2 cellular contexts compared by ENCODE assay signal in genomic region chr10:124001391-124002260, GRCh38.
TF ChIP-seq lines count a peak whose summit lies in the region.

No MANE protein-coding gene starts in this region.

TF ChIP-seq in SK-N-SH, 30 proteins besides CTCF, POLR2A, EP300 and RAD21 (continued from another document):
- TF ChIP-seq, protein P1, sequence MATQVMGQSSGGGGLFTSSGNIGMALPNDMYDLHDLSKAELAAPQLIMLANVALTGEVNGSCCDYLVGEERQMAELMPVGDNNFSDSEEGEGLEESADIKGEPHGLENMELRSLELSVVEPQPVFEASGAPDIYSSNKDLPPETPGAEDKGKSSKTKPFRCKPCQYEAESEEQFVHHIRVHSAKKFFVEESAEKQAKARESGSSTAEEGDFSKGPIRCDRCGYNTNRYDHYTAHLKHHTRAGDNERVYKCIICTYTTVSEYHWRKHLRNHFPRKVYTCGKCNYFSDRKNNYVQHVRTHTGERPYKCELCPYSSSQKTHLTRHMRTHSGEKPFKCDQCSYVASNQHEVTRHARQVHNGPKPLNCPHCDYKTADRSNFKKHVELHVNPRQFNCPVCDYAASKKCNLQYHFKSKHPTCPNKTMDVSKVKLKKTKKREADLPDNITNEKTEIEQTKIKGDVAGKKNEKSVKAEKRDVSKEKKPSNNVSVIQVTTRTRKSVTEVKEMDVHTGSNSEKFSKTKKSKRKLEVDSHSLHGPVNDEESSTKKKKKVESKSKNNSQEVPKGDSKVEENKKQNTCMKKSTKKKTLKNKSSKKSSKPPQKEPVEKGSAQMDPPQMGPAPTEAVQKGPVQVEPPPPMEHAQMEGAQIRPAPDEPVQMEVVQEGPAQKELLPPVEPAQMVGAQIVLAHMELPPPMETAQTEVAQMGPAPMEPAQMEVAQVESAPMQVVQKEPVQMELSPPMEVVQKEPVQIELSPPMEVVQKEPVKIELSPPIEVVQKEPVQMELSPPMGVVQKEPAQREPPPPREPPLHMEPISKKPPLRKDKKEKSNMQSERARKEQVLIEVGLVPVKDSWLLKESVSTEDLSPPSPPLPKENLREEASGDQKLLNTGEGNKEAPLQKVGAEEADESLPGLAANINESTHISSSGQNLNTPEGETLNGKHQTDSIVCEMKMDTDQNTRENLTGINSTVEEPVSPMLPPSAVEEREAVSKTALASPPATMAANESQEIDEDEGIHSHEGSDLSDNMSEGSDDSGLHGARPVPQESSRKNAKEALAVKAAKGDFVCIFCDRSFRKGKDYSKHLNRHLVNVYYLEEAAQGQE (IDR thresholded peaks at IDR 0.05; ENCODE audit: low read depth, low read length) = no peak

TF ChIP-seq in SK-N-SH treated with all-trans-retinoic acid at 6 μM for 48 hours, 23 proteins besides CTCF, POLR2A, EP300 and RAD21 (continued from another document):
- TF ChIP-seq, protein P2, sequence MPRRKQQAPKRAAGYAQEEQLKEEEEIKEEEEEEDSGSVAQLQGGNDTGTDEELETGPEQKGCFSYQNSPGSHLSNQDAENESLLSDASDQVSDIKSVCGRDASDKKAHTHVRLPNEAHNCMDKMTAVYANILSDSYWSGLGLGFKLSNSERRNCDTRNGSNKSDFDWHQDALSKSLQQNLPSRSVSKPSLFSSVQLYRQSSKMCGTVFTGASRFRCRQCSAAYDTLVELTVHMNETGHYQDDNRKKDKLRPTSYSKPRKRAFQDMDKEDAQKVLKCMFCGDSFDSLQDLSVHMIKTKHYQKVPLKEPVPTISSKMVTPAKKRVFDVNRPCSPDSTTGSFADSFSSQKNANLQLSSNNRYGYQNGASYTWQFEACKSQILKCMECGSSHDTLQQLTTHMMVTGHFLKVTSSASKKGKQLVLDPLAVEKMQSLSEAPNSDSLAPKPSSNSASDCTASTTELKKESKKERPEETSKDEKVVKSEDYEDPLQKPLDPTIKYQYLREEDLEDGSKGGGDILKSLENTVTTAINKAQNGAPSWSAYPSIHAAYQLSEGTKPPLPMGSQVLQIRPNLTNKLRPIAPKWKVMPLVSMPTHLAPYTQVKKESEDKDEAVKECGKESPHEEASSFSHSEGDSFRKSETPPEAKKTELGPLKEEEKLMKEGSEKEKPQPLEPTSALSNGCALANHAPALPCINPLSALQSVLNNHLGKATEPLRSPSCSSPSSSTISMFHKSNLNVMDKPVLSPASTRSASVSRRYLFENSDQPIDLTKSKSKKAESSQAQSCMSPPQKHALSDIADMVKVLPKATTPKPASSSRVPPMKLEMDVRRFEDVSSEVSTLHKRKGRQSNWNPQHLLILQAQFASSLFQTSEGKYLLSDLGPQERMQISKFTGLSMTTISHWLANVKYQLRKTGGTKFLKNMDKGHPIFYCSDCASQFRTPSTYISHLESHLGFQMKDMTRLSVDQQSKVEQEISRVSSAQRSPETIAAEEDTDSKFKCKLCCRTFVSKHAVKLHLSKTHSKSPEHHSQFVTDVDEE (CRISPR knock-in tag; IDR thresholded peaks at IDR 0.05) = no peak
- TF ChIP-seq ARNTL (CRISPR knock-in tag; IDR thresholded peaks at IDR 0.05; ENCODE audit: borderline replicate concordance, low read depth) (no peak), ZNF565 (CRISPR knock-in tag; conservative IDR thresholded peaks at IDR 0.05; ENCODE audit: low read depth) (no peak), CSRNP3 (CRISPR knock-in tag; IDR thresholded peaks at IDR 0.05) (no peak), ISL1 (CRISPR knock-in tag; IDR thresholded peaks at IDR 0.05) (no peak), ZFP30 (CRISPR knock-in tag; IDR thresholded peaks at IDR 0.05) (no peak), ZFP3 (CRISPR knock-in tag; IDR thresholded peaks at IDR 0.05) (no peak), ESRRG (CRISPR knock-in tag; IDR thresholded peaks at IDR 0.05) (no peak)
- TF ChIP-seq, protein P3, sequence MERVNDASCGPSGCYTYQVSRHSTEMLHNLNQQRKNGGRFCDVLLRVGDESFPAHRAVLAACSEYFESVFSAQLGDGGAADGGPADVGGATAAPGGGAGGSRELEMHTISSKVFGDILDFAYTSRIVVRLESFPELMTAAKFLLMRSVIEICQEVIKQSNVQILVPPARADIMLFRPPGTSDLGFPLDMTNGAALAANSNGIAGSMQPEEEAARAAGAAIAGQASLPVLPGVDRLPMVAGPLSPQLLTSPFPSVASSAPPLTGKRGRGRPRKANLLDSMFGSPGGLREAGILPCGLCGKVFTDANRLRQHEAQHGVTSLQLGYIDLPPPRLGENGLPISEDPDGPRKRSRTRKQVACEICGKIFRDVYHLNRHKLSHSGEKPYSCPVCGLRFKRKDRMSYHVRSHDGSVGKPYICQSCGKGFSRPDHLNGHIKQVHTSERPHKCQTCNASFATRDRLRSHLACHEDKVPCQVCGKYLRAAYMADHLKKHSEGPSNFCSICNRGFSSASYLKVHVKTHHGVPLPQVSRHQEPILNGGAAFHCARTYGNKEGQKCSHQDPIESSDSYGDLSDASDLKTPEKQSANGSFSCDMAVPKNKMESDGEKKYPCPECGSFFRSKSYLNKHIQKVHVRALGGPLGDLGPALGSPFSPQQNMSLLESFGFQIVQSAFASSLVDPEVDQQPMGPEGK (CRISPR knock-in tag; IDR thresholded peaks at IDR 0.05; ENCODE audit: borderline replicate concordance) = no peak
